ENCODE assay signal across 18 cellular contexts in genomic region chr16:88012360-88012759, GRCh38.
"Had no signal": no experiment of that assay in that cellular context is flagged by ENCODE, and none has a peak within 500 bp of the region (broad histone marks: within the 10 kb centered on the region; RNA-seq: fewer than 3 reads in every experiment).

No MANE protein-coding gene starts in this region.

- H3K9me3 ChIP-seq: gastroesophageal sphincter, lower lobe of right lung, spleen, thyroid gland had no signal

- DNase-seq: activated CD4-positive, alpha-beta T cell treated with anti-CD3 and anti-CD28 coated beads, Interleukin-2, amount 10 ng/mL, durations not matched to agents 7 days and 5 days; activated CD8-positive, alpha-beta T cell treated with anti-CD3 and anti-CD28 coated beads for 36 hours; activated gamma-delta T cell; activated naive CD4-positive, alpha-beta T cell treated with anti-CD3 and anti-CD28 coated beads, Interleukin-2, amount 50 U/mL, for 16 hours; activated naive CD8-positive, alpha-beta T cell treated with anti-CD3 and anti-CD28 coated beads, Interleukin-2, amount 50 U/mL, for 24 hours; caudate nucleus; lower lobe of right lung; retina; spleen; stimulated activated CD4-positive, alpha-beta T cell treated with anti-CD3 and anti-CD28 coated beads, Interleukin-4, amount 100 ng/mL, for 24 hours; stimulated activated naive CD4-positive, alpha-beta T cell treated with Interleukin-2 at 50 U/mL for 16 hours; T1000 had no signal

- H2AFZ ChIP-seq: neural progenitor cell had no signal

- H3K27me3 ChIP-seq: gastroesophageal sphincter, neural progenitor cell, spleen, thyroid gland had no signal

- H3K4me2 ChIP-seq: neural progenitor cell had no signal

- H3K4me3 ChIP-seq: gastroesophageal sphincter, lower lobe of right lung, neural progenitor cell, spleen, thyroid gland had no signal

- H3K9ac ChIP-seq: neural progenitor cell had no signal

- ATAC-seq: activated naive CD8-positive, alpha-beta T cell treated with anti-CD3 and anti-CD28 coated beads, Interleukin-2, amount 50 U/mL, for 24 hours; gastroesophageal sphincter; left lobe of liver; naive thymus-derived CD8-positive, alpha-beta T cell had no signal

- H3K27ac ChIP-seq: epithelial cell of prostate, gastroesophageal sphincter, lower lobe of right lung, neural progenitor cell, spleen, thyroid gland had no signal

- H3K36me3 ChIP-seq: neural progenitor cell, thyroid gland had no signal
